In genomic region chr9:136807281-136808074, GRCh38 we compare ENCODE assay signal across 8 cellular contexts. TPM values are rescaled to one million over a fixed set of nuclear protein-coding genes. Genes with fewer than 3 reads are reported as not detected.
DNase-seq lines count a peak whose midpoint lies in the region; ATAC-seq and TF ChIP-seq lines count a peak whose summit lies in the region.

Gene RABL6, plus strand, starts transcription at chr9:136807948. Its CDS starts 249 bp downstream, at chr9:136808197.

- peaks cover 0 to 1% of the 10 kb centered on the region in 2 donors for H3K27me3 Mint-ChIP-seq in CD8-positive, alpha-beta memory T cell
- H3K27me3 Mint-ChIP-seq in activated T-helper 1 cell treated with anti-CD3 and anti-CD28 coated beads, Interleukin-12 subunit alpha, Interleukin-12 subunit beta, Interleukin-2, Interleukin-4 antibody, amounts not matched to agents 30 ng/mL and 10 ng/mL and 1 ng/mL, durations not matched to agents 14 hours and 24 hours and 36 hours (ENCODE audit: insufficient read depth) = peaks cover 4% of the 10 kb centered on the region
- H3K27me3 Mint-ChIP-seq in natural killer cell (ENCODE audit: low read depth in 2 of 2) = no peaks in the 10 kb centered on the region

- peak; percentile 61 to 83 for TF ChIP-seq POLR2A in Peyer's patch (IDR thresholded peaks at IDR 0.05)

- H3K4me1 Mint-ChIP-seq in CD8-positive, alpha-beta memory T cell = peaks cover 24 to 47% (median 28%) of the 10 kb centered on the region in 3 donors
- H3K4me1 Mint-ChIP-seq in activated T-helper 1 cell treated with anti-CD3 and anti-CD28 coated beads, Interleukin-12 subunit alpha, Interleukin-12 subunit beta, Interleukin-2, Interleukin-4 antibody, amounts not matched to agents 30 ng/mL and 10 ng/mL and 1 ng/mL, durations not matched to agents 14 hours and 24 hours and 36 hours (ENCODE audit: low read depth) = peaks cover 28% of the 10 kb centered on the region
- peaks cover 23 to 35% of the 10 kb centered on the region in 2 donors for H3K4me1 Mint-ChIP-seq in natural killer cell

- no peaks in the 10 kb centered on the region for H3K9me3 Mint-ChIP-seq in CD8-positive, alpha-beta memory T cell
- H3K9me3 Mint-ChIP-seq in activated T-helper 1 cell treated with anti-CD3 and anti-CD28 coated beads, Interleukin-12 subunit alpha, Interleukin-12 subunit beta, Interleukin-2, Interleukin-4 antibody, amounts not matched to agents 30 ng/mL and 10 ng/mL and 1 ng/mL, durations not matched to agents 14 hours and 24 hours and 36 hours = no peaks in the 10 kb centered on the region
- no peaks in the 10 kb centered on the region for H3K9me3 Mint-ChIP-seq in natural killer cell

- intact Hi-C loops in activated T-helper 1 cell treated with anti-CD3 and anti-CD28 coated beads, Interleukin-12 subunit alpha, Interleukin-12 subunit beta, Interleukin-2, Interleukin-4 antibody, amounts not matched to agents 30 ng/mL and 10 ng/mL and 1 ng/mL, durations not matched to agents 14 hours and 24 hours and 36 hours (cut with micrococcal nuclease) = loop anchor here (1.0 to 10.0 kb wide), 7 partner anchors 17 to 647 kb away; partner anchors contain the start of genes AJM1, FBXW5, NSMF and PAXX
- intact Hi-C loops in natural killer cell (cut with micrococcal nuclease) = loop anchor here (5.0 kb wide), 1 partner anchor 35 kb away; the partner anchor contains the start of gene AJM1

- ATAC-seq in GM19438 (IDR thresholded peaks at IDR 0.05; ENCODE audit: low read depth, unreplicated experiment) (peak; percentile 74), HG03571 (IDR thresholded peaks at IDR 0.05; ENCODE audit: unreplicated experiment) (peak; percentile 61), natural killer cell (peak; percentile 89 to 94 (median 90))

- TF ChIP-seq CTCF in Peyer's patch (IDR thresholded peaks at IDR 0.05) (no peak), fibroblast of mammary gland (conservative IDR thresholded peaks at IDR 0.05; ENCODE audit: control insufficient read depth, insufficient read depth, low read depth, low read length) (no peak), natural killer cell (IDR thresholded peaks at IDR 0.05) (no peak)

- CTCF ChIA-PET in CD8-positive, alpha-beta memory T cell (lab: Charles Lee) = interaction anchor here (1.0 to 4.1 kb wide), 11 partner anchors 14 to 239 kb away, joined by 3 to 14 read pairs (median 4); partner anchors contain the start of genes AJM1 and TRAF2

- peaks cover 0 to 24% (median 3%) of the 10 kb centered on the region in 3 donors for H3K36me3 Mint-ChIP-seq in CD8-positive, alpha-beta memory T cell
- peaks cover 20% of the 10 kb centered on the region for H3K36me3 Mint-ChIP-seq in activated T-helper 1 cell treated with anti-CD3 and anti-CD28 coated beads, Interleukin-12 subunit alpha, Interleukin-12 subunit beta, Interleukin-2, Interleukin-4 antibody, amounts not matched to agents 30 ng/mL and 10 ng/mL and 1 ng/mL, durations not matched to agents 14 hours and 24 hours and 36 hours (ENCODE audit: low read depth)
- no peaks in the 10 kb centered on the region for H3K36me3 Mint-ChIP-seq in natural killer cell

- peak; percentile 74 to 89 (median 86) for DNase-seq in CD8-positive, alpha-beta memory T cell
- DNase-seq in Peyer's patch (peak; percentile 68 to 89 (median 88)), fibroblast of mammary gland (ENCODE audit: low read depth) (peak; percentile 58), natural killer cell (peak; percentile 83)
- peak; percentile 82 for DNase-seq in activated T-helper 1 cell treated with anti-CD3 and anti-CD28 coated beads, Interleukin-12 subunit alpha, Interleukin-12 subunit beta, Interleukin-2, Interleukin-4 antibody, amounts not matched to agents 30 ng/mL and 10 ng/mL and 1 ng/mL, durations not matched to agents 14 hours and 24 hours and 36 hours (ENCODE audit: low spot score)
- peak; percentile 75 for DNase-seq in stimulated activated naive CD4-positive, alpha-beta T cell treated with Interleukin-2 at 50 U/mL for 16 hours (lab: John Stamatoyannopoulos, UW)

- H3K9me3 ChIP-seq in CD8-positive, alpha-beta memory T cell (ENCODE audit: low read length) = no peaks in the 10 kb centered on the region
- H3K9me3 ChIP-seq in Peyer's patch = no peaks in the 10 kb centered on the region

- peak within 1 kb of the TSS; percentile 69 for H3K4me3 ChIP-seq in CD8-positive, alpha-beta memory T cell (ENCODE audit: low read length)
- H3K4me3 ChIP-seq in Peyer's patch (peak within 1 kb of the TSS; percentile 94 to 100 (median 99)), fibroblast of mammary gland (ENCODE audit: control insufficient read depth, low read depth, low read length) (peak within 1 kb of the TSS; percentile 71)

- H3K27ac ChIP-seq in CD8-positive, alpha-beta memory T cell (ENCODE audit: low read depth, low read length) = peak within 1 kb of the TSS; percentile 78
- peak within 1 kb of the TSS; percentile 84 to 97 (median 90) for H3K27ac ChIP-seq in Peyer's patch

- peak within 1 kb of the TSS; percentile 88 to 95 (median 91) for H3K4me3 Mint-ChIP-seq in CD8-positive, alpha-beta memory T cell
- H3K4me3 Mint-ChIP-seq in activated T-helper 1 cell treated with anti-CD3 and anti-CD28 coated beads, Interleukin-12 subunit alpha, Interleukin-12 subunit beta, Interleukin-2, Interleukin-4 antibody, amounts not matched to agents 30 ng/mL and 10 ng/mL and 1 ng/mL, durations not matched to agents 14 hours and 24 hours and 36 hours = peak within 1 kb of the TSS; percentile 85
- H3K4me3 Mint-ChIP-seq in natural killer cell = peak within 1 kb of the TSS; percentile 91

- H3K27me3 ChIP-seq in CD8-positive, alpha-beta memory T cell (ENCODE audit: insufficient read depth, low read length, poor library complexity, severe bottlenecking) = no peaks in the 10 kb centered on the region
- H3K27me3 ChIP-seq in Peyer's patch = no peaks in the 10 kb centered on the region

- no peaks in the 10 kb centered on the region for H3K36me3 ChIP-seq in CD8-positive, alpha-beta memory T cell (ENCODE audit: insufficient read depth, low read length)
- H3K36me3 ChIP-seq in Peyer's patch = peaks cover 0 to 7% (median 0%) of the 10 kb centered on the region in 3 donors

- POLR2A ChIA-PET in CD8-positive, alpha-beta memory T cell (lab: Charles Lee) = interaction anchor here (0.5 to 1.3 kb wide), 11 partner anchors 10 to 393 kb away, joined by 3 to 5 read pairs (median 3); partner anchors contain the start of genes MAN1B1, SAPCD2, TMEM141 and TPRN

- peaks cover 29% of the 10 kb centered on the region for H3K4me1 ChIP-seq in CD8-positive, alpha-beta memory T cell (ENCODE audit: insufficient read depth, low read length)
- peaks cover 6 to 44% (median 17%) of the 10 kb centered on the region in 4 donors for H3K4me1 ChIP-seq in Peyer's patch

- H3K27ac Mint-ChIP-seq in CD8-positive, alpha-beta memory T cell = peak within 1 kb of the TSS; percentile 92 to 97 (median 94)
- peak within 1 kb of the TSS; percentile 90 for H3K27ac Mint-ChIP-seq in activated T-helper 1 cell treated with anti-CD3 and anti-CD28 coated beads, Interleukin-12 subunit alpha, Interleukin-12 subunit beta, Interleukin-2, Interleukin-4 antibody, amounts not matched to agents 30 ng/mL and 10 ng/mL and 1 ng/mL, durations not matched to agents 14 hours and 24 hours and 36 hours
- H3K27ac Mint-ChIP-seq in natural killer cell = peak within 1 kb of the TSS; percentile 84 to 92

RNA-seq across cellular contexts. Expression of gene RABL6, which starts in this region (rescaled TPM):
- total RNA-seq in CD8-positive, alpha-beta memory T cell = 100 to 1,000 TPM in 1 of 2 experiments, 10 to 100 TPM in 1; 98.2 to 106 TPM
- polyA plus RNA-seq in CD8-positive, alpha-beta memory T cell = 20.9 TPM
- total RNA-seq in Peyer's patch = 100 to 1,000 TPM in 3 of 4 donors, 10 to 100 TPM in 1; 98.4 to 187 (median 134) TPM
- total RNA-seq in activated T-helper 1 cell treated with anti-CD3 and anti-CD28 coated beads, Interleukin-12 subunit alpha, Interleukin-12 subunit beta, Interleukin-2, Interleukin-4 antibody, amounts not matched to agents 30 ng/mL and 10 ng/mL and 1 ng/mL, durations not matched to agents 14 hours and 24 hours and 36 hours = 109 and 114 TPM in 2 replicates
- total RNA-seq in natural killer cell = 10 to 100 TPM; 72.7 to 82.5 (median 75.9) TPM

Comparison
In these comparisons a context has a peak if more than half of its experiments do, and no peak if none do; other contexts are left out.
1. Peak in every context shown above with its lines: DNase-seq, ATAC-seq, H3K4me3 ChIP-seq and H3K27ac ChIP-seq.